Comparison of ENCODE assay signal across 1 cellular context in the genomic region with DNA sequence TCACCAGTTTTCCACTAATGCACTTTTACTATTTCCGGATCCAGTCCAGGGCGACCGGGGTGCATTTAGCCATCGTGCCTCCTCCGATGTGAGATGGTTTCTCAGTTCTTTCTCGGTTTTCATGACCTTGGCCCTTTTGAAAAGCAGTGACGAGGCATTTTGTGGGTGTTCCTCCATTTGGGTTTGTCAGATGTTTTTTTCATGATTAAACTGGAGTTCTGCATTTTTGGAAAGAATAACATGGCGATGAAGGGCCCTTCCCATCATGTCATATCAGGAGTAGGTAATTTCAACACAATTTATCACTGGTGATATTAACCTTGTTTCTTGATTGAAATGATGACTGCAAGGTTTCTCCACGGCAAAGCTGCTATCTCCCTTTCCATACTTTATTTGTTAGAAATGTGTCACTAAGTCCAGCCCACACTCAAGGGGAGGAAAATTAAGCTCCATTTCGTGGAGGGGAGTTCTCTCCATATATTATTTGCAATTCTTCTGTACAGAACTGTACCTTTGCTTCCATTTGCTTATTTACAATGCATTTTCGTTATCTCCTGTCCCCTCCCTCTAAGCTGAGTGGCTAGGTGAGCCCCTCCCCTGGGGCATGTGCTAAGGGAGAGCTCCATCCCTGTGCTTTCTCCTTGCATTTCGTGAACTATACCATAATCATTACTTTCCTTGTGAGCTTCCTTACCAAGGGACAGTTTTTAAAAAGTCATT.
TF ChIP-seq lines count a peak whose summit lies in the region.

No MANE protein-coding gene starts in this region.

TF ChIP-seq in K562, 482 proteins besides CTCF, POLR2A, EP300 and RAD21 (continued from another document and continues in another):
- TF ChIP-seq ID3 (CRISPR knock-in tag; IDR thresholded peaks at IDR 0.05) (no peak), ID3 (tag; IDR thresholded peaks at IDR 0.05) (no peak), ZFP1 (CRISPR knock-in tag; IDR thresholded peaks at IDR 0.05) (no peak), U2AF1 (optimal IDR thresholded peaks at IDR 0.05; ENCODE audit: low read depth, low read length) (no peak), ZBTB9 (CRISPR knock-in tag; IDR thresholded peaks at IDR 0.05) (0 out of 2 replicates have a peak, but pooled peaks have one; percentile 16), RUNX1 (IDR thresholded peaks at IDR 0.05; ENCODE audit: low read depth) (no peak), CREM (IDR thresholded peaks at IDR 0.05; ENCODE audit: low read depth) (no peak), DMBX1 (CRISPR knock-in tag; IDR thresholded peaks at IDR 0.05; ENCODE audit: borderline replicate concordance) (no peak), NBN (IDR thresholded peaks at IDR 0.05; ENCODE audit: low read depth) (0 out of 2 replicates have a peak, but pooled peaks have one; percentile 18), KAT7 (CRISPR knock-in tag; IDR thresholded peaks at IDR 0.05; ENCODE audit: borderline replicate concordance) (no peak), RBBP5 (IDR thresholded peaks at IDR 0.05; ENCODE audit: borderline replicate concordance, insufficient read depth, low read length, poor library complexity, severe bottlenecking) (no peak), FOXM1 (IDR thresholded peaks at IDR 0.05; ENCODE audit: low read depth) (no peak), FOXM1 (CRISPR knock-in tag; IDR thresholded peaks at IDR 0.05; ENCODE audit: low read depth) (no peak), HDAC2 (IDR thresholded peaks at IDR 0.05) (no peak), GTF3C2 (IDR thresholded peaks at IDR 0.05; ENCODE audit: borderline replicate concordance, extremely low read depth, insufficient read length) (no peak), ZNF143 (CRISPR knock-in tag; IDR thresholded peaks at IDR 0.05) (no peak), GTF2E2 (tag; IDR thresholded peaks at IDR 0.05) (no peak), ZNF316 (IDR thresholded peaks at IDR 0.05) (peak; percentile 96), ARID1B (IDR thresholded peaks at IDR 0.05) (0 out of 2 replicates have a peak, but pooled peaks have one; percentile 49), ZNF217 (CRISPR knock-in tag; IDR thresholded peaks at IDR 0.05) (no peak), CBX3 (IDR thresholded peaks at IDR 0.05; ENCODE audit: borderline replicate concordance in 1 of 2, low read length in 2 of 2) (no peak), PHF8 (IDR thresholded peaks at IDR 0.05; ENCODE audit: borderline replicate concordance, low read length) (no peak), NR2C1 (IDR thresholded peaks at IDR 0.05) (no peak; the same call in 1 of the 2 replicates), NR2C1 (tag; IDR thresholded peaks at IDR 0.05) (no peak), SPI1 (IDR thresholded peaks at IDR 0.05; ENCODE audit: borderline replicate concordance, low read depth, low read length) (peak; percentile 71; the same call in 1 of the 2 replicates), FOXJ3 (CRISPR knock-in tag; IDR thresholded peaks at IDR 0.05) (no peak), NFIX (CRISPR knock-in tag; IDR thresholded peaks at IDR 0.05; ENCODE audit: low read depth) (no peak), BACH1 (tag; IDR thresholded peaks at IDR 0.05) (no peak), ZNF583 (CRISPR knock-in tag; IDR thresholded peaks at IDR 0.05) (peak; percentile 36; the same call in 1 of the 2 replicates), NCOA4 (IDR thresholded peaks at IDR 0.05; ENCODE audit: partially characterized antibody) (no peak), RREB1 (CRISPR knock-in tag; IDR thresholded peaks at IDR 0.05) (no peak), ETV5 (CRISPR knock-in tag; IDR thresholded peaks at IDR 0.05; ENCODE audit: low read depth) (no peak), NCOR1 (IDR thresholded peaks at IDR 0.05) (peak; percentile 15; the same call in 1 of the 2 replicates), XRCC5 (IDR thresholded peaks at IDR 0.05; ENCODE audit: low read depth, low read length) (no peak), POLR2G (IDR thresholded peaks at IDR 0.05; ENCODE audit: low read depth, low read length) (no peak), ZNF282 (CRISPR knock-in tag; IDR thresholded peaks at IDR 0.05) (no peak), NR2F6 (CRISPR knock-in tag; IDR thresholded peaks at IDR 0.05) (no peak), LCOR (CRISPR knock-in tag; IDR thresholded peaks at IDR 0.05) (0 out of 2 replicates have a peak, but pooled peaks have one; percentile 30), HNRNPLL (IDR thresholded peaks at IDR 0.05; ENCODE audit: low read depth, low read length, poor library complexity, severe bottlenecking) (no peak)
- TF ChIP-seq, protein P1, sequence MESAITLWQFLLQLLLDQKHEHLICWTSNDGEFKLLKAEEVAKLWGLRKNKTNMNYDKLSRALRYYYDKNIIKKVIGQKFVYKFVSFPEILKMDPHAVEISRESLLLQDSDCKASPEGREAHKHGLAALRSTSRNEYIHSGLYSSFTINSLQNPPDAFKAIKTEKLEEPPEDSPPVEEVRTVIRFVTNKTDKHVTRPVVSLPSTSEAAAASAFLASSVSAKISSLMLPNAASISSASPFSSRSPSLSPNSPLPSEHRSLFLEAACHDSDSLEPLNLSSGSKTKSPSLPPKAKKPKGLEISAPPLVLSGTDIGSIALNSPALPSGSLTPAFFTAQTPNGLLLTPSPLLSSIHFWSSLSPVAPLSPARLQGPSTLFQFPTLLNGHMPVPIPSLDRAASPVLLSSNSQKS (CRISPR knock-in tag; IDR thresholded peaks at IDR 0.05): no peak
- TF ChIP-seq, protein P2, sequence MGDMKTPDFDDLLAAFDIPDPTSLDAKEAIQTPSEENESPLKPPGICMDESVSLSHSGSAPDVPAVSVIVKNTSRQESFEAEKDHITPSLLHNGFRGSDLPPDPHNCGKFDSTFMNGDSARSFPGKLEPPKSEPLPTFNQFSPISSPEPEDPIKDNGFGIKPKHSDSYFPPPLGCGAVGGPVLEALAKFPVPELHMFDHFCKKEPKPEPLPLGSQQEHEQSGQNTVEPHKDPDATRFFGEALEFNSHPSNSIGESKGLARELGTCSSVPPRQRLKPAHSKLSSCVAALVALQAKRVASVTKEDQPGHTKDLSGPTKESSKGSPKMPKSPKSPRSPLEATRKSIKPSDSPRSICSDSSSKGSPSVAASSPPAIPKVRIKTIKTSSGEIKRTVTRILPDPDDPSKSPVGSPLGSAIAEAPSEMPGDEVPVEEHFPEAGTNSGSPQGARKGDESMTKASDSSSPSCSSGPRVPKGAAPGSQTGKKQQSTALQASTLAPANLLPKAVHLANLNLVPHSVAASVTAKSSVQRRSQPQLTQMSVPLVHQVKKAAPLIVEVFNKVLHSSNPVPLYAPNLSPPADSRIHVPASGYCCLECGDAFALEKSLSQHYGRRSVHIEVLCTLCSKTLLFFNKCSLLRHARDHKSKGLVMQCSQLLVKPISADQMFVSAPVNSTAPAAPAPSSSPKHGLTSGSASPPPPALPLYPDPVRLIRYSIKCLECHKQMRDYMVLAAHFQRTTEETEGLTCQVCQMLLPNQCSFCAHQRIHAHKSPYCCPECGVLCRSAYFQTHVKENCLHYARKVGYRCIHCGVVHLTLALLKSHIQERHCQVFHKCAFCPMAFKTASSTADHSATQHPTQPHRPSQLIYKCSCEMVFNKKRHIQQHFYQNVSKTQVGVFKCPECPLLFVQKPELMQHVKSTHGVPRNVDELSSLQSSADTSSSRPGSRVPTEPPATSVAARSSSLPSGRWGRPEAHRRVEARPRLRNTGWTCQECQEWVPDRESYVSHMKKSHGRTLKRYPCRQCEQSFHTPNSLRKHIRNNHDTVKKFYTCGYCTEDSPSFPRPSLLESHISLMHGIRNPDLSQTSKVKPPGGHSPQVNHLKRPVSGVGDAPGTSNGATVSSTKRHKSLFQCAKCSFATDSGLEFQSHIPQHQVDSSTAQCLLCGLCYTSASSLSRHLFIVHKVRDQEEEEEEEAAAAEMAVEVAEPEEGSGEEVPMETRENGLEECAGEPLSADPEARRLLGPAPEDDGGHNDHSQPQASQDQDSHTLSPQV (IDR thresholded peaks at IDR 0.05): peak; percentile 69; the same call in 1 of the 2 replicates
- TF ChIP-seq, protein P3, sequence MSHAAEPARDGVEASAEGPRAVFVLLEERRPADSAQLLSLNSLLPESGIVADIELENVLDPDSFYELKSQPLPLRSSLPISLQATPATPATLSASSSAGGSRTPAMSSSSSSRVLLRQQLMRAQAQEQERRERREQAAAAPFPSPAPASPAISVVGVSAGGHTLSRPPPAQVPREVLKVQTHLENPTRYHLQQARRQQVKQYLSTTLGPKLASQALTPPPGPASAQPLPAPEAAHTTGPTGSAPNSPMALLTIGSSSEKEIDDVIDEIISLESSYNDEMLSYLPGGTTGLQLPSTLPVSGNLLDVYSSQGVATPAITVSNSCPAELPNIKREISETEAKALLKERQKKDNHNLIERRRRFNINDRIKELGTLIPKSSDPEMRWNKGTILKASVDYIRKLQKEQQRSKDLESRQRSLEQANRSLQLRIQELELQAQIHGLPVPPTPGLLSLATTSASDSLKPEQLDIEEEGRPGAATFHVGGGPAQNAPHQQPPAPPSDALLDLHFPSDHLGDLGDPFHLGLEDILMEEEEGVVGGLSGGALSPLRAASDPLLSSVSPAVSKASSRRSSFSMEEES (CRISPR knock-in tag; IDR thresholded peaks at IDR 0.05): no peak
- TF ChIP-seq, protein P4, sequence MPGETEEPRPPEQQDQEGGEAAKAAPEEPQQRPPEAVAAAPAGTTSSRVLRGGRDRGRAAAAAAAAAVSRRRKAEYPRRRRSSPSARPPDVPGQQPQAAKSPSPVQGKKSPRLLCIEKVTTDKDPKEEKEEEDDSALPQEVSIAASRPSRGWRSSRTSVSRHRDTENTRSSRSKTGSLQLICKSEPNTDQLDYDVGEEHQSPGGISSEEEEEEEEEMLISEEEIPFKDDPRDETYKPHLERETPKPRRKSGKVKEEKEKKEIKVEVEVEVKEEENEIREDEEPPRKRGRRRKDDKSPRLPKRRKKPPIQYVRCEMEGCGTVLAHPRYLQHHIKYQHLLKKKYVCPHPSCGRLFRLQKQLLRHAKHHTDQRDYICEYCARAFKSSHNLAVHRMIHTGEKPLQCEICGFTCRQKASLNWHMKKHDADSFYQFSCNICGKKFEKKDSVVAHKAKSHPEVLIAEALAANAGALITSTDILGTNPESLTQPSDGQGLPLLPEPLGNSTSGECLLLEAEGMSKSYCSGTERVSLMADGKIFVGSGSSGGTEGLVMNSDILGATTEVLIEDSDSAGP (CRISPR knock-in tag; IDR thresholded peaks at IDR 0.05): no peak
